In the genomic region with DNA sequence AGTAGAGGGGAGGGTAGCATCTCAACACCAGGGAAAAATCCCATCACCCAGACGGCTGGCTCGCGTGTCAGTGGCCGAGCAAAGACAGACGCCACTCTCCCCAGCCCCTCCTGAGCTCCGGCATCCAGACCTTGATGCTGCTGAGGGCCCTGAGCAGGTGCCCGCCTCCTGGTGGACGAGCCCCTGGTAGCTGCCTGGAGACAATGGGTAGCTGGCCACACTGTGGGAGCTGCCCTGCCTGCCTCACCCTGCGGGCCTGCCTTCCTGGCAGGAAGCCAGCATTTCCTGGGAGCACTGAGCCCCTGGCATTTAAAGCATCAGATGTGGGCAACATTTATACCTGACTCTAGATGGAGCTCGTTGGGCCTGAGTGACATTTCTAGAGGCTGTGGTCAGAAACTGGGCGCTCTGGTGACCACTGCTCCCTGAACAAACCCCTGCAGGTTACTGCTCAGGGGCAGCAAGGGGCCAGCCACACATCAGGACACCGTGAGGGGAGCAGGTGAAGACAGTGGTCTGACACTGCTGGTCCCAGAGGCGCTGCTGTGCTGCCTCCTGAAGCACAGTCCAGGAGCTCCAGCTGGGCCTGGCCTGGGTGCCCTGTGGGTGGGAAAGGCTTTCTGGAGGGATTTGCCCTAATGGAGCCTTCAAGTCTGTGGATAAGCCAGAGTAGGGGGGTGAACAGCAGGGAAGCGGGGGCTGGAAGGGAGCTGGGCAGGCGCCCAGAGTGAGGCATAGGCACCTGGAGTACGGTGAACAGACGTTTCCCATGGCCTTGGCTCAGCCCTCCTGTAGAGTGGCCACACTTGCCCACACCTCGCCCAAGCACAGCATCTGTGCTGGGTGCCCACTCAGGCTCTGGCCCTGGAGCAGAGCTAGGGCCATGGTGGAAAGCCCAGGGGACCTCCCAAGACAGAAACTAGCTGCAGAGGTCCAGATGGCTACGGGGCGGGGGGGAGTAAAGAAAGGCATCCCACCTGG, we compare ENCODE assay signal across 10 cellular contexts.
DNase-seq lines count a peak whose midpoint lies in the region; ATAC-seq and TF ChIP-seq lines count a peak whose summit lies in the region.
"Had no signal": no experiment of that assay in that cellular context is flagged by ENCODE, and none has a peak within 500 bp of the region (broad histone marks: within the 10 kb centered on the region; RNA-seq: fewer than 3 reads in every experiment).

No MANE protein-coding gene starts in this region.

- WGBS in sigmoid colon, 2 donors = 71 to 86% methylated on average over 20 of the region's 20 CpGs

- no peak for TF ChIP-seq CTCF in sigmoid colon (IDR thresholded peaks at IDR 0.05)

- H3K36me3 Mint-ChIP-seq in activated CD4-positive, alpha-beta T cell treated with anti-CD3 and anti-CD28 coated beads, Interleukin-2, amount 10 ng/mL, durations not matched to agents 7 days and 5 days (ENCODE audit: low read depth) = no peaks in the 10 kb centered on the region

- CTCF ChIA-PET in activated CD4-positive, alpha-beta T cell treated with anti-CD3 and anti-CD28 coated beads, Interleukin-2, amount 10 ng/mL, durations not matched to agents 7 days and 5 days (lab: Charles Lee) = no interaction called here

- no peak for TF ChIP-seq EP300 in sigmoid colon (IDR thresholded peaks at IDR 0.05)

- H3K9me3 ChIP-seq in sigmoid colon = no peaks in the 10 kb centered on the region
- H3K9me3 ChIP-seq: Peyer's patch, upper lobe of left lung had no signal

- H3K36me3 ChIP-seq in sigmoid colon = no peaks in the 10 kb centered on the region
- H3K36me3 ChIP-seq: Peyer's patch, upper lobe of left lung had no signal

- no peak overlapping the region for H3K4me3 ChIP-seq in sigmoid colon
- H3K4me3 ChIP-seq: Peyer's patch, upper lobe of left lung had no signal

- no peaks in the 10 kb centered on the region for H3K4me1 Mint-ChIP-seq in activated CD4-positive, alpha-beta T cell treated with anti-CD3 and anti-CD28 coated beads, Interleukin-2, amount 10 ng/mL, durations not matched to agents 7 days and 5 days

- H3K27ac Mint-ChIP-seq in activated CD4-positive, alpha-beta T cell treated with anti-CD3 and anti-CD28 coated beads, Interleukin-2, amount 10 ng/mL, durations not matched to agents 7 days and 5 days = no peak overlapping the region

- H3K27me3 ChIP-seq in sigmoid colon = no peaks in the 10 kb centered on the region
- H3K27me3 ChIP-seq: Peyer's patch, upper lobe of left lung had no signal

- no peaks in the 10 kb centered on the region for H3K4me1 ChIP-seq in sigmoid colon
- H3K4me1 ChIP-seq: Peyer's patch had no signal

- peak; percentile 65 for DNase-seq in NCI-H748 (lab: John Stamatoyannopoulos, UW; ENCODE audit: unreplicated experiment)
- DNase-seq in NCI-H748 treated with DMSO at 0.1 percent for 48 hours (lab: John Stamatoyannopoulos, UW) = no peak
- peak; percentile 16 for DNase-seq in NCI-H2107 (lab: John Stamatoyannopoulos, UW)
- DNase-seq in ecto neural progenitor cell (ENCODE audit: low spot score) = peak; percentile 55
- DNase-seq in sigmoid colon = peak; percentile 53
- no peak for DNase-seq in activated CD4-positive, alpha-beta T cell treated with anti-CD3 and anti-CD28 coated beads, Interleukin-2, amount 10 ng/mL, durations not matched to agents 7 days and 5 days

- ATAC-seq in GM18498 (IDR thresholded peaks at IDR 0.05; ENCODE audit: unreplicated experiment) = no peak
- ATAC-seq in HG03520 (IDR thresholded peaks at IDR 0.05; ENCODE audit: unreplicated experiment) = no peak

- POLR2A ChIA-PET in activated CD4-positive, alpha-beta T cell treated with anti-CD3 and anti-CD28 coated beads, Interleukin-2, amount 10 ng/mL, durations not matched to agents 7 days and 5 days (lab: Charles Lee) = no interaction called here

- no peaks in the 10 kb centered on the region for H3K27me3 Mint-ChIP-seq in activated CD4-positive, alpha-beta T cell treated with anti-CD3 and anti-CD28 coated beads, Interleukin-2, amount 10 ng/mL, durations not matched to agents 7 days and 5 days

- no peak overlapping the region for H3K27ac ChIP-seq in sigmoid colon
- H3K27ac ChIP-seq: Peyer's patch, upper lobe of left lung had no signal

- TF ChIP-seq POLR2A in sigmoid colon (IDR thresholded peaks at IDR 0.05) = no peak

- H3K9me3 Mint-ChIP-seq in activated CD4-positive, alpha-beta T cell treated with anti-CD3 and anti-CD28 coated beads, Interleukin-2, amount 10 ng/mL, durations not matched to agents 7 days and 5 days = no peaks in the 10 kb centered on the region

- no peak overlapping the region for H3K4me3 Mint-ChIP-seq in activated CD4-positive, alpha-beta T cell treated with anti-CD3 and anti-CD28 coated beads, Interleukin-2, amount 10 ng/mL, durations not matched to agents 7 days and 5 days

- intact Hi-C loops in sigmoid colon (cut with DNase I) = no loop called here

Comparison
In these comparisons a context has a peak if more than half of its experiments do, and no peak if none do; other contexts are left out.
1. DNase-seq: peak in NCI-H748 (single experiment), NCI-H2107 (single experiment), ecto neural progenitor cell (single experiment) and sigmoid colon (single experiment); none in NCI-H748 treated with DMSO at 0.1 percent for 48 hours (single experiment) and activated CD4-positive, alpha-beta T cell treated with anti-CD3 and anti-CD28 coated beads, Interleukin-2, amount 10 ng/mL, durations not matched to agents 7 days and 5 days (single experiment).